In the genomic region with DNA sequence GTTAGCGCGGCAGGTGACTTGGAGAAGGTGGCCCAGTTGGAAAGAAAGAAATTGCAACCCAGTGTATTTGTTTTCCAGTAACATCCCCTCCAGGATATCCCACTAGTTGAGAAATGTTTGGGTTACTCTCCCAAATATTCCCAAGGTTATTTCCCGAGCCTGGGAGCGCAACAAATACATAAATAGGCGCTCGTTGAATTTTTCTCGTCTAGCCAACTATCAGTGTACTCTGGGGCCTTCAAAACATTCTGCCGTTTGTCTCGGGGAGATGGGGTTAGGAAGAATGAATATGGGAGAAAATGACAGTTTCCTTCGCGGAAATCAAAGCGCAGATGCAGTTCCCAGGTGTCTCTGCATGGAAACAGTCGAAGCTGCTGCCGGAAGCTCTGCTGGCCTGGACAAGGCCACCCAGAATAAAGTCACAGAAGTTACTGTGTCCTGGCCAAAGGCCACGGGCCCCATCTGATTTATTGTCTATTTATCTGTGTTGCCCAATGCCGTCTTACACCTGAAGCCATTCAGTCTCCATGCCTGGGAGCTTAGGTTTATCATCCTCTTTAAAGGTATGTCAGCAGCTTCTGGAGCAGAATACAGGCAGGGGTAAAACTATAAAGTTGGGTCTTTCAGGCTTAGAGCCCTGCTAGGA, we compare ENCODE assay signal across 10 cellular contexts. TPM values are rescaled to one million over a fixed set of nuclear protein-coding genes. Genes with fewer than 3 reads are reported as not detected.
A peak's percentile ranks its signal among the peaks of the same experiment; 100 is the strongest.
DNase-seq lines count a peak whose midpoint lies in the region; ATAC-seq and TF ChIP-seq lines count a peak whose summit lies in the region.
"Had no signal": no experiment of that assay in that cellular context is flagged by ENCODE, and none has a peak within 500 bp of the region (broad histone marks: within the 10 kb centered on the region; RNA-seq: fewer than 3 reads in every experiment).

No MANE protein-coding gene starts in this region.

- H3K27me3 Mint-ChIP-seq in activated CD4-positive, alpha-beta T cell treated with anti-CD3 and anti-CD28 coated beads for 36 hours: peaks cover 12% of the 10 kb centered on the region

- H3K4me1 ChIP-seq in ascending aorta (no peaks in the 10 kb centered on the region), stomach smooth muscle (ENCODE audit: control insufficient read depth, insufficient read depth, low read length) (peaks cover 12% of the 10 kb centered on the region)
- H3K4me1 ChIP-seq: BE2C had no signal

- H3K36me3 ChIP-seq in ascending aorta: no peaks in the 10 kb centered on the region
- no peaks in the 10 kb centered on the region for H3K36me3 ChIP-seq in stomach smooth muscle (ENCODE audit: control insufficient read depth in 2 of 2, insufficient read depth in 2 of 2, low read length in 2 of 2)
- no peaks in the 10 kb centered on the region for H3K36me3 ChIP-seq in brain microvascular endothelial cell (replicated peaks)
- H3K36me3 ChIP-seq: BE2C had no signal

- no peaks in the 10 kb centered on the region for H3K9me3 Mint-ChIP-seq in activated CD4-positive, alpha-beta T cell treated with anti-CD3 and anti-CD28 coated beads for 36 hours (ENCODE audit: low read depth)

- H3K36me3 Mint-ChIP-seq in activated CD4-positive, alpha-beta T cell treated with anti-CD3 and anti-CD28 coated beads for 36 hours (ENCODE audit: low read depth): no peaks in the 10 kb centered on the region

- no peaks in the 10 kb centered on the region for H3K9me3 ChIP-seq in ascending aorta
- H3K9me3 ChIP-seq in stomach smooth muscle (ENCODE audit: control insufficient read depth in 2 of 2, low read length in 2 of 2): no peaks in the 10 kb centered on the region
- H3K9me3 ChIP-seq: BE2C had no signal

- H3K4me3 ChIP-seq in ascending aorta: peak overlapping the region; percentile 75 to 77
- peak overlapping the region; percentile 69 to 74 for H3K4me3 ChIP-seq in stomach smooth muscle (ENCODE audit: low read length in 2 of 2)
- no peak overlapping the region for H3K4me3 ChIP-seq in brain microvascular endothelial cell (ENCODE audit: low read depth, low read length)

- H3K27me3 ChIP-seq in ascending aorta (no peaks in the 10 kb centered on the region), stomach smooth muscle (ENCODE audit: control insufficient read depth in 1 of 2, insufficient read depth in 2 of 2, low read length in 2 of 2) (peaks cover 27 to 32% of the 10 kb centered on the region in 2 donors), brain microvascular endothelial cell (replicated peaks) (peaks cover 6% of the 10 kb centered on the region)

- intact Hi-C loops in activated CD4-positive, alpha-beta T cell treated with anti-CD3 and anti-CD28 coated beads for 36 hours (cut with DNase I, micrococcal nuclease): loop anchor here (2.0 to 5.0 kb wide), 3 partner anchors 42 to 164 kb away; a partner anchor contains a TSS
- intact Hi-C loops in ascending aorta (cut with DNase I) (loop anchor here (5.0 kb wide), 1 partner anchor 186 kb away; a partner anchor contains a TSS), left colon (cut with DNase I, micrococcal nuclease) (loop anchor here in 1 of 2 donors (5.0 kb wide), 1 partner anchor 86 kb away; no protein-coding TSS in a partner anchor)

- no peak overlapping the region for H3K27ac Mint-ChIP-seq in activated CD4-positive, alpha-beta T cell treated with anti-CD3 and anti-CD28 coated beads for 36 hours

- TF ChIP-seq CTCF in ascending aorta (IDR thresholded peaks at IDR 0.05) (no peak), brain microvascular endothelial cell (IDR thresholded peaks at IDR 0.05; ENCODE audit: low read depth, low read length, missing control alignments) (no peak)

- in situ Hi-C loops in brain microvascular endothelial cell (cut with HindIII; ENCODE audit: low pct_ligation_motif_present, low sequenced_read_pairs): no loop called here

- CTCF ChIA-PET in activated CD4-positive, alpha-beta T cell treated with anti-CD3 and anti-CD28 coated beads for 36 hours (lab: Charles Lee): interaction anchor here (0.6 to 1.8 kb wide), 3 partner anchors 10 to 35 kb away, joined by 3 to 4 read pairs (median 4); no protein-coding TSS in a partner anchor

- H3K4me3 Mint-ChIP-seq in activated CD4-positive, alpha-beta T cell treated with anti-CD3 and anti-CD28 coated beads for 36 hours: peak overlapping the region; percentile 25

- DNase-seq in activated CD4-positive, alpha-beta T cell treated with anti-CD3 and anti-CD28 coated beads for 36 hours: no peak
- no peak for DNase-seq in activated CD4-positive, alpha-beta T cell treated with anti-CD3 and anti-CD28 coated beads, Interleukin-2, amount 50 U/mL, for 48 hours
- no peak for DNase-seq in ascending aorta (ENCODE audit: low spot score in 2 of 2)
- DNase-seq in left colon: peak; percentile 42 to 46
- no peak for DNase-seq in brain microvascular endothelial cell
- DNase-seq in anterior cingulate cortex (lab: John Stamatoyannopoulos, UW): no peak
- DNase-seq: activated CD4-positive, alpha-beta T cell treated with anti-CD3 and anti-CD28 coated beads for 1 hour; BE2C had no signal

- no peak for ATAC-seq in activated CD4-positive, alpha-beta T cell treated with anti-CD3 and anti-CD28 coated beads for 36 hours
- peak; percentile 60 for ATAC-seq in left colon
- ATAC-seq in GM18868 (IDR thresholded peaks at IDR 0.05; ENCODE audit: unreplicated experiment): no peak

- H3K9ac ChIP-seq in stomach smooth muscle (ENCODE audit: low read length in 2 of 2): no peak overlapping the region

- POLR2A ChIA-PET in activated CD4-positive, alpha-beta T cell treated with anti-CD3 and anti-CD28 coated beads for 36 hours (lab: Charles Lee): no interaction called here

- peaks cover 4% of the 10 kb centered on the region for H3K4me1 Mint-ChIP-seq in activated CD4-positive, alpha-beta T cell treated with anti-CD3 and anti-CD28 coated beads for 36 hours

- H3K27ac ChIP-seq in ascending aorta (no peak overlapping the region), stomach smooth muscle (ENCODE audit: low read length) (no peak overlapping the region), brain microvascular endothelial cell (no peak overlapping the region)

RNA-seq across cellular contexts. Expression of a gene that starts 1.0 kb away (rescaled TPM):
- total RNA-seq in activated CD4-positive, alpha-beta T cell treated with anti-CD3 and anti-CD28 coated beads for 36 hours: under 1 TPM; 0.63 to 0.78 TPM
- total RNA-seq in ascending aorta: 18.4 TPM
- total RNA-seq in left colon: 10 to 100 TPM; 65.8 to 91.6 TPM

RNA-seq across cellular contexts. Expression of a gene that starts 57.0 kb away (rescaled TPM):
- not detected for total RNA-seq in activated CD4-positive, alpha-beta T cell treated with anti-CD3 and anti-CD28 coated beads for 36 hours
- total RNA-seq in ascending aorta (23.7 TPM), left colon (10 to 100 TPM; 36.2 to 40.0 TPM)

Comparison
In these comparisons a context has a peak if more than half of its experiments do, and no peak if none do; other contexts are left out.
1. DNase-seq: peak in left colon (2 of 2); none in activated CD4-positive, alpha-beta T cell treated with anti-CD3 and anti-CD28 coated beads for 36 hours (single experiment), activated CD4-positive, alpha-beta T cell treated with anti-CD3 and anti-CD28 coated beads, Interleukin-2, amount 50 U/mL, for 48 hours (0 of 2), ascending aorta (0 of 2), brain microvascular endothelial cell (single experiment) and anterior cingulate cortex (0 of 58).
2. RNA of a gene that starts 1.0 kb away (total RNA-seq): 65.8 to 91.6 TPM in left colon and 18.4 TPM in ascending aorta (single experiment); 0.63 to 0.78 TPM in activated CD4-positive, alpha-beta T cell treated with anti-CD3 and anti-CD28 coated beads for 36 hours; every median in the first group is over 10 times any median in the second.
3. RNA of a gene that starts 57.0 kb away (total RNA-seq): 36.2 to 40.0 TPM in left colon and 23.7 TPM in ascending aorta (single experiment); not detected in activated CD4-positive, alpha-beta T cell treated with anti-CD3 and anti-CD28 coated beads for 36 hours; every median in the first group is over 10 times any median in the second.